Comparison of ENCODE assay signal across 4 cellular contexts in genomic region chr3:195589796-195590195, GRCh38. TPM values are rescaled to one million over a fixed set of nuclear protein-coding genes. Genes with fewer than 3 reads are reported as not detected.
"Had no signal": no experiment of that assay in that cellular context is flagged by ENCODE, and none has a peak within 500 bp of the region (broad histone marks: within the 10 kb centered on the region; RNA-seq: fewer than 3 reads in every experiment).

No MANE protein-coding gene starts in this region.

RNA-seq across cellular contexts. Expression of gene APOD, which starts 6.1 kb away (rescaled TPM):
- total RNA-seq: HepG2, HT1080, IMR-90 had no signal
- polyA plus RNA-seq: HepG2, IgD-negative memory B cell had no signal
